In the genomic region with DNA sequence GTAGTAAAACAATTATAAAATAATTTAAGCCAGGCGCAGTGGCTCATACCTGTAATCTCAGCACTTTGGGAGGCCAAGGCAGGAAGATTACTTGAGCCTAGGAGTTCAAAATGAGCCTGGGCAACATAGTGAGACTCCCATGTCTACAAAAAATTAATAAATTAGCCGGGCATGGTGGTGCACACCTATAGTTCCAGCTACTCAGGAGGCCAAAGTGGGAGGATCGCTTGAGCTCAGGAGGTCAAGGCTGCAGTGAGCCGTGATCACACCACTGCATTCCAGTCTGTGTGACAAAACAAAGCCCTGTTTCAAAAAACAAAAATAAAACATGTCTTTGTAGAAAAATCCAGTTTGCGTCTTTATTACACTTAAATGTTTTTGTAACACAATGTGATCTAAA, we compare ENCODE assay signal across 19 cellular contexts.
"Had no signal": no experiment of that assay in that cellular context is flagged by ENCODE, and none has a peak within 500 bp of the region (broad histone marks: within the 10 kb centered on the region; RNA-seq: fewer than 3 reads in every experiment).

No MANE protein-coding gene starts in this region.

- H3K4me1 ChIP-seq: SJCRH30 had no signal

- H3K9me3 ChIP-seq: MG63, Peyer's patch, SJCRH30 had no signal

- H2AFZ ChIP-seq: PC-9 had no signal

- H3K27me3 ChIP-seq: MG63, Peyer's patch, SJCRH30 had no signal

- H3K36me3 ChIP-seq: MG63, Peyer's patch, SJCRH30 had no signal

- FAIRE-seq: HTR-8/SVneo had no signal

- H3K4me3 ChIP-seq: MG63, PC-9, Peyer's patch, SJCRH30 had no signal

- DNase-seq: KBM-7, MG63, NCI-H1092, NCI-H1417 treated with DMSO at 0.1 percent for 48 hours, NCI-H187, NCI-H2081 treated with DMSO at 0.1 percent for 48 hours, NCI-H2171, NCI-H226, NCI-H446, NCI-H524 treated with DMSO at 0.1 percent for 48 hours, NCI-H69, OCI-M1, PC-9, Peyer's patch, SJCRH30 had no signal

- H3K27ac ChIP-seq: HL-60, PC-9, Peyer's patch, SJCRH30 had no signal

- H3K4me2 ChIP-seq: PC-9 had no signal

- ATAC-seq: Right ventricle myocardium inferior, SK-N-SH treated with all-trans-retinoic acid at 6 μM for 48 hours had no signal
